Comparison of ENCODE assay signal across 1 cellular context in the genomic region with DNA sequence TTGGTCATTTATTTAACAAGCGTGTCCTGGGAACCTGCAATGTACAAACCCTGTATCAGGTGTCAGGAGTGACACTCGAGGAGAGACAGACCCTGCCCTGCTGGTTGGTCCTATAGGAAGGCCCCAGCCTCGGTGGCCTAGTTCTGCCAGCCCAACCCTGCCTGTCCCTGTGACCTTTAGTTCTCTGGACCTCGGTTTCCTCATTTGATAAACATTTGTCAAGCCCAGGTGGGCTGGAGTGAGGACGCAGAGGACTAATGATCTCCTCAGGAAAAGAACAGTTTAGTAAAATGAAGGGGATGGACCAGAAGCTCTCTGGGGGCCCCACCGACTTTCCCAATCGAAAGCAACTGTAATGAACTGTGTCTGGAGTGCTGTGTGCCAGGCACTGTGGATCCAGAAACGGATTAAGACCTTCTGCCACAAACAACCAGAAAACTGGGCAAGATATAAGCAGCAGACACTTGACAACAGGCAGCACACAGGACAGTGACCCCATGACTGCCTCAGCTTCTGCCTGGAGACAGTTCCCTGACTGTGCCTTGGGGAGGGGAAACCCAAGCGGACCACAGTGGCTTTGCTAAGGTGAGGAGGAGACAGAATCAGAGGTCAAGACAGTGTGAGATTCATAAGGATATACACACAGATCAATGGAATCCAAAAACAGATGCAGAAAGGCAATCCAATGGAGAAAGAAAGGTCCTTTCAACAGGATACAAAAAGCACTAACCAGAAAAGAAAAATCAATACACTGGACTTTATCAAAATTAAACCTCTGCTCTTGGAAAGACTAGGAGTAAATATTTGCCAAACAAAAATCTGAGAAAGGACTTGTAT.
TF ChIP-seq lines count a peak whose summit lies in the region.

No MANE protein-coding gene starts in this region.

TF ChIP-seq in GM12878, 131 proteins besides CTCF, POLR2A, EP300 and RAD21:
- TF ChIP-seq NR2F1 (conservative IDR thresholded peaks at IDR 0.05): 0 out of 2 replicates have a peak, but pooled peaks have one; percentile 26
- TF ChIP-seq, protein P1, sequence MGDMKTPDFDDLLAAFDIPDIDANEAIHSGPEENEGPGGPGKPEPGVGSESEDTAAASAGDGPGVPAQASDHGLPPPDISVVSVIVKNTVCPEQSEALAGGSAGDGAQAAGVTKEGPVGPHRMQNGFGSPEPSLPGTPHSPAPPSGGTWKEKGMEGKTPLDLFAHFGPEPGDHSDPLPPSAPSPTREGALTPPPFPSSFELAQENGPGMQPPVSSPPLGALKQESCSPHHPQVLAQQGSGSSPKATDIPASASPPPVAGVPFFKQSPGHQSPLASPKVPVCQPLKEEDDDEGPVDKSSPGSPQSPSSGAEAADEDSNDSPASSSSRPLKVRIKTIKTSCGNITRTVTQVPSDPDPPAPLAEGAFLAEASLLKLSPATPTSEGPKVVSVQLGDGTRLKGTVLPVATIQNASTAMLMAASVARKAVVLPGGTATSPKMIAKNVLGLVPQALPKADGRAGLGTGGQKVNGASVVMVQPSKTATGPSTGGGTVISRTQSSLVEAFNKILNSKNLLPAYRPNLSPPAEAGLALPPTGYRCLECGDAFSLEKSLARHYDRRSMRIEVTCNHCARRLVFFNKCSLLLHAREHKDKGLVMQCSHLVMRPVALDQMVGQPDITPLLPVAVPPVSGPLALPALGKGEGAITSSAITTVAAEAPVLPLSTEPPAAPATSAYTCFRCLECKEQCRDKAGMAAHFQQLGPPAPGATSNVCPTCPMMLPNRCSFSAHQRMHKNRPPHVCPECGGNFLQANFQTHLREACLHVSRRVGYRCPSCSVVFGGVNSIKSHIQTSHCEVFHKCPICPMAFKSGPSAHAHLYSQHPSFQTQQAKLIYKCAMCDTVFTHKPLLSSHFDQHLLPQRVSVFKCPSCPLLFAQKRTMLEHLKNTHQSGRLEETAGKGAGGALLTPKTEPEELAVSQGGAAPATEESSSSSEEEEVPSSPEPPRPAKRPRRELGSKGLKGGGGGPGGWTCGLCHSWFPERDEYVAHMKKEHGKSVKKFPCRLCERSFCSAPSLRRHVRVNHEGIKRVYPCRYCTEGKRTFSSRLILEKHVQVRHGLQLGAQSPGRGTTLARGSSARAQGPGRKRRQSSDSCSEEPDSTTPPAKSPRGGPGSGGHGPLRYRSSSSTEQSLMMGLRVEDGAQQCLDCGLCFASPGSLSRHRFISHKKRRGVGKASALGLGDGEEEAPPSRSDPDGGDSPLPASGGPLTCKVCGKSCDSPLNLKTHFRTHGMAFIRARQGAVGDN (IDR thresholded peaks at IDR 0.05): 0 out of 2 replicates have a peak, but pooled peaks have one; percentile 18
- no peak for TF ChIP-seq POU2F2 (IDR thresholded peaks at IDR 0.05; ENCODE audit: borderline replicate concordance, low read depth, low read length)
TF ChIP-seq in GM12878: peak in this region for 2.
